1 cellular context compared by ENCODE assay signal in the genomic region with DNA sequence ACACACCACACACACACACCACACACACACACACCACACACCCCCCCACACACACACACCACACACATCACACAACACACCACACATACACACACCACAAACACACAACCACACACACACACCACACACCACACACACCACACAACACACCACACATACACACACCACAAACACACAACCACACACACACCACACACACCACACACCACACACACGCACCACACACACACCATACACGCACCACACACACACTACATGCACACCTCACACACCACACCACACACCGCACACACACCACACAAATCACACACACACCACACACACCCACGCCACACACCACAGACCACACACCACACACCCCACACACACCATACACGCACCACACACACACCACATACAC.
TF ChIP-seq lines count a peak whose summit lies in the region.

No MANE protein-coding gene starts in this region.

TF ChIP-seq in K562, 482 proteins besides CTCF, POLR2A, EP300 and RAD21:
- TF ChIP-seq CREBBP (IDR thresholded peaks at IDR 0.05; ENCODE audit: low read depth, low read length) = peak; percentile 26
- TF ChIP-seq TAF9B (IDR thresholded peaks at IDR 0.05; ENCODE audit: partially characterized antibody) = no peak
- TF ChIP-seq EP400 (IDR thresholded peaks at IDR 0.05) = no peak
- TF ChIP-seq, protein P1, sequence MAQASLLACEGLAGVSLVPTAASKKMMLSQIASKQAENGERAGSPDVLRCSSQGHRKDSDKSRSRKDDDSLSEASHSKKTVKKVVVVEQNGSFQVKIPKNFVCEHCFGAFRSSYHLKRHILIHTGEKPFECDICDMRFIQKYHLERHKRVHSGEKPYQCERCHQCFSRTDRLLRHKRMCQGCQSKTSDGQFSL (CRISPR knock-in tag; IDR thresholded peaks at IDR 0.05) = peak; percentile 71; the same call in 1 of the 2 replicates
- TF ChIP-seq, protein P1 (tag; IDR thresholded peaks at IDR 0.05) = no peak
- peak; percentile 54; the same call in 1 of the 2 replicates for TF ChIP-seq CBX1 (IDR thresholded peaks at IDR 0.05; ENCODE audit: low read depth)
- TF ChIP-seq RBM39 (optimal IDR thresholded peaks at IDR 0.05; ENCODE audit: low read depth, low read length) = no peak
- 0 out of 2 replicates have a peak, but pooled peaks have one; percentile 18 for TF ChIP-seq CBFB (CRISPR knock-in tag; IDR thresholded peaks at IDR 0.05)
- TF ChIP-seq CBFA2T2 (conservative IDR thresholded peaks at IDR 0.05) = no peak
- TF ChIP-seq CHCHD3 (CRISPR knock-in tag; IDR thresholded peaks at IDR 0.05) = no peak
- TF ChIP-seq SMAD4 (CRISPR knock-in tag; conservative IDR thresholded peaks at IDR 0.05) = no peak
- no peak for TF ChIP-seq NELFE (IDR thresholded peaks at IDR 0.05; ENCODE audit: insufficient read depth, insufficient read length)
- TF ChIP-seq, protein P2, sequence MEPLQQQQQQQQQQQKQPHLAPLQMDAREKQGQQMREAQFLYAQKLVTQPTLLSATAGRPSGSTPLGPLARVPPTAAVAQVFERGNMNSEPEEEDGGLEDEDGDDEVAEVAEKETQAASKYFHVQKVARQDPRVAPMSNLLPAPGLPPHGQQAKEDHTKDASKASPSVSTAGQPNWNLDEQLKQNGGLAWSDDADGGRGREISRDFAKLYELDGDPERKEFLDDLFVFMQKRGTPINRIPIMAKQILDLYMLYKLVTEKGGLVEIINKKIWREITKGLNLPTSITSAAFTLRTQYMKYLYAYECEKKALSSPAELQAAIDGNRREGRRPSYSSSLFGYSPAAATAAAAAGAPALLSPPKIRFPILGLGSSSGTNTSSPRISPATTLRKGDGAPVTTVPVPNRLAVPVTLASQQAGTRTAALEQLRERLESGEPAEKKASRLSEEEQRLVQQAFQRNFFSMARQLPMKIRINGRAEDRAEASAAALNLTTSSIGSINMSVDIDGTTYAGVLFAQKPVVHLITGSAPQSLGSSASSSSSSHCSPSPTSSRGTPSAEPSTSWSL (CRISPR knock-in tag; IDR thresholded peaks at IDR 0.05; ENCODE audit: borderline replicate concordance) = no peak
- TF ChIP-seq ADNP (tag; IDR thresholded peaks at IDR 0.05) = peak; percentile 67
